Comparison of ENCODE assay signal across 1 cellular context in genomic region chr1:212284744-212285684, GRCh38.
A peak's percentile ranks its signal among the peaks of the same experiment; 100 is the strongest.
TF ChIP-seq lines count a peak whose summit lies in the region.

Gene PPP2R5A, plus strand, starts transcription at chr1:212285410. Its CDS starts 701 bp downstream, at chr1:212286111.

TF ChIP-seq in H1, 55 proteins besides CTCF, POLR2A, EP300 and RAD21 (continued from another document):
- TF ChIP-seq USF2 (IDR thresholded peaks at IDR 0.05; ENCODE audit: low read length): peak; percentile 71
- TF ChIP-seq E2F6 (IDR thresholded peaks at IDR 0.05): peak; percentile 77
- TF ChIP-seq EGR1 (IDR thresholded peaks at IDR 0.05; ENCODE audit: borderline replicate concordance, low read depth, low read length): 0 out of 2 replicates have a peak, but pooled peaks have one; percentile 45
- TF ChIP-seq POU5F1 (IDR thresholded peaks at IDR 0.05; ENCODE audit: low read depth, low read length): no peak
- TF ChIP-seq HDAC2 (IDR thresholded peaks at IDR 0.05; ENCODE audit: borderline replicate concordance in 1 of 2, low read depth in 2 of 2, low read length in 2 of 2): peak; percentile 53 to 57; a peak in 2 of 4 replicates
- TF ChIP-seq SIN3A (conservative IDR thresholded peaks at IDR 0.05 in 1 of 2, IDR thresholded peaks at IDR 0.05 in 1 of 2; ENCODE audit: low read depth in 1 of 2, low read length in 2 of 2): 0 out of 4 replicates have a peak, but pooled peaks of 1 of the 2 experiments have one; percentile 26
- TF ChIP-seq ASH2L (IDR thresholded peaks at IDR 0.05; ENCODE audit: low read length): peak; percentile 91
- 0 out of 2 replicates have a peak, but pooled peaks have one; percentile 32 for TF ChIP-seq ATF3 (IDR thresholded peaks at IDR 0.05; ENCODE audit: insufficient read depth, low read depth, low read length)
- TF ChIP-seq GTF2F1 (IDR thresholded peaks at IDR 0.05; ENCODE audit: borderline replicate concordance, low read depth, low read length): no peak
- TF ChIP-seq POLR2AphosphoS5 (IDR thresholded peaks at IDR 0.05; ENCODE audit: low read depth, low read length): peak; percentile 83
- no peak for TF ChIP-seq RNF2 (IDR thresholded peaks at IDR 0.05; ENCODE audit: borderline replicate concordance, low read depth, low read length, missing control alignments, poor library complexity, severe bottlenecking)
- TF ChIP-seq SRF (IDR thresholded peaks at IDR 0.05; ENCODE audit: low read depth, low read length): no peak
- peak; percentile 65 for TF ChIP-seq SAP30 (IDR thresholded peaks at IDR 0.05; ENCODE audit: insufficient read depth, insufficient replicate concordance, low read length)
- no peak for TF ChIP-seq ZNF274 (IDR thresholded peaks at IDR 0.05; ENCODE audit: borderline replicate concordance, extremely low read depth, low read length)
- TF ChIP-seq TBP (IDR thresholded peaks at IDR 0.05; ENCODE audit: low read depth, low read length): peak; percentile 72
- TF ChIP-seq TAF1 (IDR thresholded peaks at IDR 0.05; ENCODE audit: low read depth, low read length): peak; percentile 71
- TF ChIP-seq KDM4A (IDR thresholded peaks at IDR 0.05; ENCODE audit: low read depth, low read length, severe bottlenecking): peak; percentile 71
- TF ChIP-seq CREB1 (IDR thresholded peaks at IDR 0.05): peak; percentile 89
- TF ChIP-seq SP4 (IDR thresholded peaks at IDR 0.05; ENCODE audit: low read length): peak; percentile 83
- no peak; the same call in 1 of the 2 replicates for TF ChIP-seq NRF1 (IDR thresholded peaks at IDR 0.05; ENCODE audit: low read depth, low read length)
- peak; percentile 69; the same call in 1 of the 2 replicates for TF ChIP-seq PHF8 (conservative IDR thresholded peaks at IDR 0.05; ENCODE audit: low read depth, low read length)
- no peak for TF ChIP-seq CTBP2 (IDR thresholded peaks at IDR 0.05; ENCODE audit: borderline replicate concordance, insufficient read depth, insufficient read length, low read length)
- TF ChIP-seq RFX5 (IDR thresholded peaks at IDR 0.05; ENCODE audit: borderline replicate concordance, low read depth, low read length): peak; percentile 6; the same call in 1 of the 2 replicates
- peak; percentile 60 for TF ChIP-seq SP2 (IDR thresholded peaks at IDR 0.05; ENCODE audit: low read length)
- TF ChIP-seq TCF12 (IDR thresholded peaks at IDR 0.05; ENCODE audit: low read depth, low read length): 0 out of 2 replicates have a peak, but pooled peaks have one; percentile 80
- no peak for TF ChIP-seq KDM5A (IDR thresholded peaks at IDR 0.05; ENCODE audit: low read length)
- TF ChIP-seq BACH1 (IDR thresholded peaks at IDR 0.05; ENCODE audit: low read length): peak; percentile 65
- peak; percentile 70 for TF ChIP-seq TAF7 (optimal IDR thresholded peaks at IDR 0.05; ENCODE audit: borderline replicate concordance, low read depth, low read length)
- no peak for TF ChIP-seq BCL11A (IDR thresholded peaks at IDR 0.05; ENCODE audit: low read depth in 2 of 2, low read length in 2 of 2)
- peak; percentile 95 for TF ChIP-seq SP1 (IDR thresholded peaks at IDR 0.05; ENCODE audit: low read depth, low read length)
- TF ChIP-seq MAX (IDR thresholded peaks at IDR 0.05): peak; percentile 35
- no peak for TF ChIP-seq SUZ12 (IDR thresholded peaks at IDR 0.05; ENCODE audit: low read length)
- peak; percentile 15; the same call in 1 of the 2 replicates for TF ChIP-seq BRCA1 (IDR thresholded peaks at IDR 0.05; ENCODE audit: low read depth, low read length)
- peak; percentile 75 for TF ChIP-seq CHD2 (IDR thresholded peaks at IDR 0.05; ENCODE audit: low read length)
- TF ChIP-seq RBBP5 (IDR thresholded peaks at IDR 0.05; ENCODE audit: borderline replicate concordance, low read depth, low read length): peak; percentile 33
